In genomic region chr20:48292806-48293205, GRCh38 we compare ENCODE assay signal across 1 cellular context.
TF ChIP-seq lines count a peak whose summit lies in the region.

No MANE protein-coding gene starts in this region.

TF ChIP-seq in SK-N-SH treated with all-trans-retinoic acid at 6 μM for 48 hours, 23 proteins besides CTCF, POLR2A, EP300 and RAD21 (continued from another document):
- TF ChIP-seq TSHZ2 (CRISPR knock-in tag; IDR thresholded peaks at IDR 0.05) (no peak), PPARA (CRISPR knock-in tag; IDR thresholded peaks at IDR 0.05; ENCODE audit: borderline replicate concordance) (no peak), TCF4 (CRISPR knock-in tag; IDR thresholded peaks at IDR 0.05; ENCODE audit: borderline replicate concordance) (no peak), ISL1 (CRISPR knock-in tag; IDR thresholded peaks at IDR 0.05) (no peak), CSDC2 (CRISPR knock-in tag; IDR thresholded peaks at IDR 0.05) (no peak), ZFP3 (CRISPR knock-in tag; IDR thresholded peaks at IDR 0.05) (no peak), ZC3H10 (CRISPR knock-in tag; IDR thresholded peaks at IDR 0.05) (no peak)
TF ChIP-seq in SK-N-SH treated with all-trans-retinoic acid at 6 μM for 48 hours: peak in this region for 0.
